In genomic region chr19:42397315-42398166, GRCh38 we compare ENCODE assay signal across 9 cellular contexts. TPM values are rescaled to one million over a fixed set of nuclear protein-coding genes. Genes with fewer than 3 reads are reported as not detected.
A peak's percentile ranks its signal among the peaks of the same experiment; 100 is the strongest.
DNase-seq lines count a peak whose midpoint lies in the region; ATAC-seq and TF ChIP-seq lines count a peak whose summit lies in the region.
"Had no signal": no experiment of that assay in that cellular context is flagged by ENCODE, and none has a peak within 500 bp of the region (broad histone marks: within the 10 kb centered on the region; RNA-seq: fewer than 3 reads in every experiment).

No MANE protein-coding gene starts in this region.

- H3K9me2 ChIP-seq in neural cell (ENCODE audit: insufficient read depth, low read length), result no peaks in the 10 kb centered on the region

- peak overlapping the region; percentile 53 for H2AFZ ChIP-seq in neural cell (ENCODE audit: low read depth, low read length)

- peaks cover 7 to 10% of the 10 kb centered on the region in 2 donors for H3K36me3 Mint-ChIP-seq in CD14-positive monocyte

- peaks cover 0 to 4% (median 0%) of the 10 kb centered on the region in 7 donors for H3K9me3 Mint-ChIP-seq in CD14-positive monocyte

- H3K27ac Mint-ChIP-seq in CD14-positive monocyte, result peak overlapping the region; percentile 55 to 98 (median 94)

- peaks cover 13 to 24% (median 22%) of the 10 kb centered on the region in 3 donors for H3K27me3 Mint-ChIP-seq in CD14-positive monocyte (ENCODE audit: low read depth in 3 of 3)

- H3K79me2 ChIP-seq in neural cell (replicated peaks; ENCODE audit: insufficient read depth, low read length), result peaks cover 8% of the 10 kb centered on the region

- no peaks in the 10 kb centered on the region for H4K20me1 ChIP-seq in neural cell (ENCODE audit: insufficient read depth)

- peak overlapping the region; percentile 88 to 99 for H3K4me3 Mint-ChIP-seq in CD14-positive monocyte

- H3K9me3 ChIP-seq in MG63, result no peaks in the 10 kb centered on the region
- H3K9me3 ChIP-seq in neural cell (ENCODE audit: low read length), result no peaks in the 10 kb centered on the region

- H3K27me3 ChIP-seq in MG63, result no peaks in the 10 kb centered on the region
- no peaks in the 10 kb centered on the region for H3K27me3 ChIP-seq in dorsolateral prefrontal cortex
- no peaks in the 10 kb centered on the region for H3K27me3 ChIP-seq in neural cell (ENCODE audit: insufficient read depth, low read depth, low read length)

- DNase-seq in CD14-positive monocyte (ENCODE audit: low spot score), result peak; percentile 63
- peak; percentile 59 for DNase-seq in MG63
- DNase-seq in dorsolateral prefrontal cortex, result peak in 2 of 10 donors; percentile 16 to 22
- no peak for DNase-seq in NAMALWA (ENCODE audit: low spot score)
- DNase-seq in SKM-1 treated with dmso at 0.1 percent for 144 hours (lab: John Stamatoyannopoulos, UW; ENCODE audit: unreplicated experiment), result no peak
- no peak for DNase-seq in activated gamma-delta T cell (lab: John Stamatoyannopoulos, UW)

- no peaks in the 10 kb centered on the region for H3F3A ChIP-seq in neural cell (ENCODE audit: insufficient read depth, low read length, poor library complexity, severe bottlenecking)

- TF ChIP-seq RAD21 in neural cell (conservative IDR thresholded peaks at IDR 0.05), result no peak

- peak overlapping the region; percentile 79 for H3K9ac ChIP-seq in neural cell (ENCODE audit: low read length)

- peaks cover 39% of the 10 kb centered on the region for H3K4me1 Mint-ChIP-seq in CD14-positive monocyte

- peak overlapping the region in 58 of 59 donors; percentile 0 to 94 (median 82) for H3K27ac ChIP-seq in dorsolateral prefrontal cortex
- H3K27ac ChIP-seq in neural cell (ENCODE audit: low read length), result peak overlapping the region; percentile 73

- intact Hi-C loops in CD14-positive monocyte (cut with micrococcal nuclease), result loop anchor here (2.0 to 10.0 kb wide), 2 partner anchors 73 to 273 kb away; partner anchors contain the start of gene MEGF8 (in 1 of the 2)
- intact Hi-C loops in dorsolateral prefrontal cortex (cut with DNase I), result loop anchor here in 1 of 2 donors (5.0 kb wide), 2 partner anchors 35 to 70 kb away; partner anchors contain the start of gene MEGF8

- H3K36me3 ChIP-seq in MG63, result no peaks in the 10 kb centered on the region
- H3K36me3 ChIP-seq in neural cell (ENCODE audit: insufficient read depth, low read length), result no peaks in the 10 kb centered on the region

- TF ChIP-seq EP300 in neural cell (conservative IDR thresholded peaks at IDR 0.05; ENCODE audit: poor library complexity, severe bottlenecking), result no peak

- peak overlapping the region; percentile 73 for H3K4me3 ChIP-seq in MG63
- peak overlapping the region; percentile 45 to 87 (median 71) for H3K4me3 ChIP-seq in dorsolateral prefrontal cortex
- peak overlapping the region; percentile 69 for H3K4me3 ChIP-seq in neural cell (ENCODE audit: low read length)

- no peak for TF ChIP-seq CTCF in CD14-positive monocyte (IDR thresholded peaks at IDR 0.05)
- TF ChIP-seq CTCF in dorsolateral prefrontal cortex (IDR thresholded peaks at IDR 0.05 in 54 of 56, conservative IDR thresholded peaks at IDR 0.05 in 2 of 56; ENCODE audit: low read depth in 1 of 56, partially characterized antibody in 56 of 56), result peak in 2 of 56 donors; percentile 0 to 1
- TF ChIP-seq CTCF in neural cell (IDR thresholded peaks at IDR 0.05; ENCODE audit: poor library complexity, severe bottlenecking), result no peak

- no peak for ATAC-seq in HG03108 (IDR thresholded peaks at IDR 0.05; ENCODE audit: unreplicated experiment)

- peak overlapping the region; percentile 89 for H3K4me2 ChIP-seq in neural cell (ENCODE audit: low read length)

TF ChIP-seq in neural cell, 6 proteins besides CTCF, POLR2A, EP300 and RAD21:
- TF ChIP-seq EZH2 (IDR thresholded peaks at IDR 0.05; ENCODE audit: borderline replicate concordance, insufficient read depth, low read length, poor library complexity, severe bottlenecking) (no peak), SMC3 (conservative IDR thresholded peaks at IDR 0.05; ENCODE audit: poor library complexity) (peak; percentile 0), MXI1 (conservative IDR thresholded peaks at IDR 0.05; ENCODE audit: poor library complexity, severe bottlenecking) (no peak), TAF1 (IDR thresholded peaks at IDR 0.05; ENCODE audit: low read depth) (no peak)

RNA-seq across cellular contexts. Expression of gene CNFN, which starts 7.4 kb away (rescaled TPM):
- 1 to 10 TPM; 3.4 to 6.4 TPM for polyA plus RNA-seq in CD14-positive monocyte
- not detected in 2 replicates for total RNA-seq in MG63 (2014; rRNA removed; shearing (Covaris generic); ENCODE audit: low replicate concordance)
- total RNA-seq in dorsolateral prefrontal cortex, result 1 to 10 TPM in 51 of 120 experiments, under 1 TPM in 5, not detected in 64; 0.84 to 3.8 (median 1.4) TPM
- polyA plus RNA-seq in neural cell, result not detected in 2 replicates
- polyA minus RNA-seq in neural cell, result not detected in 2 replicates
- total RNA-seq: renal cortical epithelial cell had no signal

RNA-seq across cellular contexts. Expression of gene LIPE, which starts 29.6 kb away (rescaled TPM):
- polyA plus RNA-seq in CD14-positive monocyte (not detected), neural cell (19.1 and 24.7 TPM in 2 replicates)
- not detected in 2 replicates for total RNA-seq in MG63 (2014; rRNA removed; shearing (Covaris generic); ENCODE audit: low replicate concordance)
- total RNA-seq in dorsolateral prefrontal cortex, result 100 to 1,000 TPM in 24 of 120 experiments, 10 to 100 TPM in 96; 21.9 to 264 (median 65.6) TPM
- 26.5 and 30.9 TPM in 2 replicates for polyA minus RNA-seq in neural cell

RNA-seq across cellular contexts. Expression of gene CXCL17, which starts 45.2 kb away (rescaled TPM):
- not detected for polyA plus RNA-seq in CD14-positive monocyte
- not detected in 2 replicates for total RNA-seq in MG63 (2014; rRNA removed; shearing (Covaris generic); ENCODE audit: low replicate concordance)
- total RNA-seq in dorsolateral prefrontal cortex, result not detected
- polyA plus RNA-seq in neural cell, result not detected in 2 replicates
- not detected in 2 replicates for polyA minus RNA-seq in neural cell
- total RNA-seq: renal cortical epithelial cell had no signal

Comparison
In these comparisons a context has a peak if more than half of its experiments do, and no peak if none do; other contexts are left out.
1. DNase-seq: peak in CD14-positive monocyte (single experiment) and MG63 (single experiment); none in NAMALWA (single experiment), SKM-1 treated with dmso at 0.1 percent for 144 hours (single experiment) and activated gamma-delta T cell (single experiment).
2. RNA of gene LIPE, which starts 29.6 kb away (total RNA-seq): 21.9 to 264 TPM in dorsolateral prefrontal cortex; not detected in MG63; every median in the first group is over 10 times any median in the second.
3. Peak in every context shown above with its lines, with median percentiles within 50 percentile points of each other: H3K4me3 ChIP-seq.